9 cellular contexts compared by ENCODE assay signal in the genomic region with DNA sequence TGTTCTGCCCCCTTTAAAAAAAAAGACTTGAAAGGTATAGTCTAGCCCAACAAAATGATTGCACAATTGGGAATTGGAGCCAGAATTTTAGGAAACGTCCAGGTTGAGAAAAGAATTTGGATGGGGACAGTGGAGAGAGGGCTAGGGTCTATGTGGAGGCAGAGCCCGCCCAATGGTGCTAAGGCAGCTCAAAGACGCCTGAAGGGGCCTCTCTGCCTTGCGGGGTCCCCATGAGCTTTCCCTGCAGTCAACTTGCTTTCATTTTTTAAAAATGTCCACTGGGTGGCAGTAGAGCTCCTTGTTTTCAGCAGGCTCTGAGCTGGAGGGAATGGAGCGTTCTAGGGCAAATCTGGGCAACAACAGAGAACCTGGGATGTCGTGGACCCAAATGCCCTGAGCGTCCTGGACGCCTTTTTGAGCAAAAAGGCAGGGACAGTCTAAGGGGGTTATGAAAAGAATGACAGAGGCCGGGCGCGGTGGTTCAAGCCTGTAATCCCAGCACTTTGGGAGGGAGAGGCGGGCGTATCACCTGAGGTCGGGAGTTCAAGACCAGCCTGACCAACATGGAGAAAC. TPM values are rescaled to one million over a fixed set of nuclear protein-coding genes. Genes with fewer than 3 reads are reported as not detected.
A peak's percentile ranks its signal among the peaks of the same experiment; 100 is the strongest.
DNase-seq lines count a peak whose midpoint lies in the region; ATAC-seq and TF ChIP-seq lines count a peak whose summit lies in the region.
"Had no signal": no experiment of that assay in that cellular context is flagged by ENCODE, and none has a peak within 500 bp of the region (broad histone marks: within the 10 kb centered on the region; RNA-seq: fewer than 3 reads in every experiment).

No MANE protein-coding gene starts in this region.

- H3K27ac ChIP-seq in right lobe of liver, result no peak overlapping the region
- H3K27ac ChIP-seq: skin epidermis had no signal

- H3K4me3 ChIP-seq in right lobe of liver, result peak overlapping the region; percentile 30 to 46 (median 42)

- peaks cover 0 to 7% (median 0%) of the 10 kb centered on the region in 4 donors for H3K4me1 ChIP-seq in right lobe of liver

- no peaks in the 10 kb centered on the region for H3K27me3 ChIP-seq in right lobe of liver

- H3K36me3 Mint-ChIP-seq in dendritic cell treated with granulocyte-macrophage colony-stimulating factor and Interleukin-4, amounts not matched to agents 40 ng/mL and 50 ng/mL, for 4 days (ENCODE audit: low read depth), result peaks cover 26% of the 10 kb centered on the region

- peaks cover 44% of the 10 kb centered on the region for H3K27me3 Mint-ChIP-seq in dendritic cell treated with granulocyte-macrophage colony-stimulating factor and Interleukin-4, amounts not matched to agents 40 ng/mL and 50 ng/mL, for 4 days

- TF ChIP-seq POLR2A in right lobe of liver (IDR thresholded peaks at IDR 0.05), result no peak

- peak overlapping the region; percentile 55 for H3K4me3 Mint-ChIP-seq in dendritic cell treated with granulocyte-macrophage colony-stimulating factor and Interleukin-4, amounts not matched to agents 40 ng/mL and 50 ng/mL, for 4 days

- DNase-seq in GM10266 (ENCODE audit: extremely low spot score) (peak; percentile 80), NCI-H524 (lab: John Stamatoyannopoulos, UW) (peak; percentile 63 to 84), right lobe of liver (peak in 2 of 3 donors; percentile 24 to 58)
- peak; percentile 47 to 61 for DNase-seq in activated CD4-positive, alpha-beta T cell treated with anti-CD3 and anti-CD28 coated beads for 4 hours
- peak; percentile 43 for DNase-seq in stimulated activated CD8-positive, alpha-beta memory T cell treated with anti-CD3 and anti-CD28 coated beads, Interleukin-12 subunit alpha, Interleukin-12 subunit beta, amount 100 ng/mL, for 1 hour (ENCODE audit: low read depth)

- no peak overlapping the region for H3K27ac Mint-ChIP-seq in dendritic cell treated with granulocyte-macrophage colony-stimulating factor and Interleukin-4, amounts not matched to agents 40 ng/mL and 50 ng/mL, for 4 days

- peak; percentile 59 for ATAC-seq in HG03175 (IDR thresholded peaks at IDR 0.05; ENCODE audit: unreplicated experiment)
- ATAC-seq in right lobe of liver, result peak; percentile 84 to 95 (median 90)
- ATAC-seq in GM21529 (IDR thresholded peaks at IDR 0.05; ENCODE audit: unreplicated experiment), result no peak

- no peaks in the 10 kb centered on the region for H3K36me3 ChIP-seq in right lobe of liver

- H3K9me3 Mint-ChIP-seq in dendritic cell treated with granulocyte-macrophage colony-stimulating factor and Interleukin-4, amounts not matched to agents 40 ng/mL and 50 ng/mL, for 4 days, result no peaks in the 10 kb centered on the region

- intact Hi-C loops in dendritic cell treated with granulocyte-macrophage colony-stimulating factor and Interleukin-4, amounts not matched to agents 40 ng/mL and 50 ng/mL, for 4 days (cut with micrococcal nuclease), result loop anchor here (1.0 to 5.0 kb wide), 3 partner anchors 24 to 233 kb away; partner anchors contain the start of gene PSMD1
- intact Hi-C loops in right lobe of liver (cut with DNase I), result loop anchor here in 1 of 2 donors (10.0 kb wide), 1 partner anchor 160 kb away; no protein-coding TSS in a partner anchor

- TF ChIP-seq CTCF in GM10266 (IDR thresholded peaks at IDR 0.05; ENCODE audit: control insufficient read depth, insufficient read depth, low read depth, missing control alignments) (peak; percentile 63), right lobe of liver (IDR thresholded peaks at IDR 0.05) (peak; percentile 71 to 79 (median 74))

- no peaks in the 10 kb centered on the region for H3K9me3 ChIP-seq in right lobe of liver

- H3K4me1 Mint-ChIP-seq in dendritic cell treated with granulocyte-macrophage colony-stimulating factor and Interleukin-4, amounts not matched to agents 40 ng/mL and 50 ng/mL, for 4 days (ENCODE audit: low read depth), result peaks cover 7% of the 10 kb centered on the region

- 18% methylated on average over 14 of the region's 14 CpGs for WGBS in right lobe of liver (ENCODE audit: insufficient coverage, low coverage, low lambda C conversion rate, missing lambda C conversion rate)

RNA-seq across cellular contexts. Expression of gene ITM2C, which starts 40.2 kb away (rescaled TPM):
- total RNA-seq in right lobe of liver, result 10 to 100 TPM; 11.1 to 26.9 (median 24.2) TPM
